30 cellular contexts compared by ENCODE assay signal in the genomic region with DNA sequence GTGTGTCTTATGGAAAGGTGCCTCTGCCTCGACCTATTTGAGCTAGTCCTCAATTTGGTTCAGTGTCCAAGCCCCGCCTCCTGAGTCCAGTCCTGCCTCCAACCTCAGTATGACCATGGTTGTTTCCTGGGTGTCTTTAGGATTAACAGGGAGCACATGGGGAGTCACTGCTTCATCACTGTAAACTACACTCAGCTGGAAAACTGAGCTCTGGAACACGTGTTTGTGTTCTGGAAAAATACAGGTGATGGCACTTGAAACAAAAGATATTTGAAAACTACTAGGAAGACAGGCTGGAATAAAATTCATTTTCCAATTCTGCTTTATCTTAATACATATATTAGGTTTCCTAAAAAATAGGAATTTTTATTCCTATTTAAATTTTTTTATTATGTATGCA.
"Had no signal": no experiment of that assay in that cellular context is flagged by ENCODE, and none has a peak within 500 bp of the region (broad histone marks: within the 10 kb centered on the region; RNA-seq: fewer than 3 reads in every experiment).

No MANE protein-coding gene starts in this region.

- H3K4me2 ChIP-seq: smooth muscle cell had no signal

- H3K27ac Mint-ChIP-seq: naive thymus-derived CD8-positive, alpha-beta T cell; natural killer cell treated with Interleukin-12 subunit alpha and Interleukin-12 subunit beta and Interleukin-15 and Interleukin-18, amount 100 ng/mL, for 72 hours; nephron progenitor cell; stimulated activated memory B cell treated with anti-CD40 and anti-IgM and Interleukin-4, amounts not matched to agents 10 μg/mL and 1 μg/mL and 100 μg/mL, for 72 hours; stimulated activated naive CD8-positive, alpha-beta T cell treated with anti-CD3 and anti-CD28 coated beads, Interleukin-15, amount 100 ng/mL, for 72 hours; type B pancreatic cell had no signal

- H3K4me1 ChIP-seq: prostate gland, tibial artery, uterus had no signal

- H3K27me3 ChIP-seq: neutrophil, pancreas, right atrium auricular region, spleen, testis, transverse colon, upper lobe of right lung, uterus had no signal

- H3K36me3 ChIP-seq: neutrophil, pancreas, prostate gland, right atrium auricular region, spleen, suprapubic skin, tibial artery, transverse colon, upper lobe of right lung, uterus had no signal

- H3K4me3 ChIP-seq: pancreas, prostate gland, right atrium auricular region, skin epidermis, smooth muscle cell, suprapubic skin, testis, tibial artery, transverse colon, upper lobe of right lung, uterus had no signal

- ATAC-seq: naive thymus-derived CD8-positive, alpha-beta T cell; natural killer cell treated with Interleukin-12 subunit alpha and Interleukin-12 subunit beta and Interleukin-15 and Interleukin-18, amount 100 ng/mL, for 72 hours; pancreas; sciatic nerve; stimulated activated memory B cell treated with anti-CD40 and anti-IgM and Interleukin-4, amounts not matched to agents 10 μg/mL and 1 μg/mL and 100 μg/mL, for 72 hours; stimulated activated naive CD8-positive, alpha-beta T cell treated with anti-CD3 and anti-CD28 coated beads, Interleukin-15, amount 100 ng/mL, for 72 hours; stimulated activated naive CD8-positive, alpha-beta T cell treated with anti-CD3 and anti-CD28 coated beads, Interleukin-15, Interleukin-2, amounts not matched to agents 100 U/mL and 50 U/mL, for 24 hours; upper lobe of right lung had no signal

- DNase-seq: naive thymus-derived CD8-positive, alpha-beta T cell; nephron progenitor cell; nucleus accumbens; pancreas; retina; spleen; stimulated activated CD4-positive, alpha-beta T cell treated with anti-CD3 and anti-CD28 coated beads, Interleukin-12 subunit alpha, Interleukin-12 subunit beta, amount 100 ng/mL, for 4 hours; stimulated activated CD4-positive, alpha-beta T cell treated with anti-CD3 and anti-CD28 coated beads, Interleukin-1b, Interleukin-23, amount 100 ng/mL, for 48 hours; stimulated activated CD4-positive, alpha-beta T cell treated with anti-CD3 and anti-CD28 coated beads, Interleukin-4, amount 100 ng/mL, for 1 hour; stimulated activated CD4-positive, alpha-beta T cell treated with anti-CD3 and anti-CD28 coated beads, Interleukin-4, amount 100 ng/mL, for 4 hours; stimulated activated CD8-positive, alpha-beta memory T cell treated with anti-CD3 and anti-CD28 coated beads, Interleukin-4, amount 100 ng/mL, for 48 hours; stimulated activated naive CD4-positive, alpha-beta T cell; stimulated activated naive CD8-positive, alpha-beta T cell treated with anti-CD3 and anti-CD28 coated beads, Interleukin-15, amount 100 ng/mL, for 72 hours; stimulated activated naive CD8-positive, alpha-beta T cell treated with anti-CD3 and anti-CD28 coated beads, Interleukin-15, Interleukin-2, amounts not matched to agents 100 U/mL and 50 U/mL, for 24 hours; testis; tibial artery; transverse colon; upper lobe of right lung; uterus had no signal

- H3K4me1 Mint-ChIP-seq: nephron progenitor cell had no signal

- H3K9me3 Mint-ChIP-seq: naive thymus-derived CD8-positive, alpha-beta T cell; natural killer cell treated with Interleukin-12 subunit alpha and Interleukin-12 subunit beta and Interleukin-15 and Interleukin-18, amount 100 ng/mL, for 72 hours; nephron progenitor cell; stimulated activated naive CD8-positive, alpha-beta T cell treated with anti-CD3 and anti-CD28 coated beads, Interleukin-15, amount 100 ng/mL, for 72 hours; type B pancreatic cell had no signal

- H3K27ac ChIP-seq: neutrophil, pancreas, prostate gland, right atrium auricular region, skin epidermis, suprapubic skin, testis, tibial artery, transverse colon, upper lobe of right lung, uterus had no signal

- H3K36me3 Mint-ChIP-seq: naive thymus-derived CD8-positive, alpha-beta T cell; natural killer cell treated with Interleukin-12 subunit alpha and Interleukin-12 subunit beta and Interleukin-15 and Interleukin-18, amount 100 ng/mL, for 72 hours; stimulated activated memory B cell treated with anti-CD40 and anti-IgM and Interleukin-4, amounts not matched to agents 10 μg/mL and 1 μg/mL and 100 μg/mL, for 72 hours; type B pancreatic cell had no signal

- H3K4me3 Mint-ChIP-seq: naive thymus-derived CD8-positive, alpha-beta T cell; natural killer cell treated with Interleukin-12 subunit alpha and Interleukin-12 subunit beta and Interleukin-15 and Interleukin-18, amount 100 ng/mL, for 72 hours; nephron progenitor cell; neural crest cell; stimulated activated memory B cell treated with anti-CD40 and anti-IgM and Interleukin-4, amounts not matched to agents 10 μg/mL and 1 μg/mL and 100 μg/mL, for 72 hours; stimulated activated naive CD8-positive, alpha-beta T cell treated with anti-CD3 and anti-CD28 coated beads, Interleukin-15, amount 100 ng/mL, for 72 hours; type B pancreatic cell had no signal

- H3K9me3 ChIP-seq: neutrophil, pancreas, prostate gland, right atrium auricular region, spleen, suprapubic skin, testis, tibial artery, transverse colon, upper lobe of right lung, uterus had no signal

- H3K27me3 Mint-ChIP-seq: stimulated activated memory B cell treated with anti-CD40 and anti-IgM and Interleukin-4, amounts not matched to agents 10 μg/mL and 1 μg/mL and 100 μg/mL, for 72 hours had no signal
